In the genomic region with DNA sequence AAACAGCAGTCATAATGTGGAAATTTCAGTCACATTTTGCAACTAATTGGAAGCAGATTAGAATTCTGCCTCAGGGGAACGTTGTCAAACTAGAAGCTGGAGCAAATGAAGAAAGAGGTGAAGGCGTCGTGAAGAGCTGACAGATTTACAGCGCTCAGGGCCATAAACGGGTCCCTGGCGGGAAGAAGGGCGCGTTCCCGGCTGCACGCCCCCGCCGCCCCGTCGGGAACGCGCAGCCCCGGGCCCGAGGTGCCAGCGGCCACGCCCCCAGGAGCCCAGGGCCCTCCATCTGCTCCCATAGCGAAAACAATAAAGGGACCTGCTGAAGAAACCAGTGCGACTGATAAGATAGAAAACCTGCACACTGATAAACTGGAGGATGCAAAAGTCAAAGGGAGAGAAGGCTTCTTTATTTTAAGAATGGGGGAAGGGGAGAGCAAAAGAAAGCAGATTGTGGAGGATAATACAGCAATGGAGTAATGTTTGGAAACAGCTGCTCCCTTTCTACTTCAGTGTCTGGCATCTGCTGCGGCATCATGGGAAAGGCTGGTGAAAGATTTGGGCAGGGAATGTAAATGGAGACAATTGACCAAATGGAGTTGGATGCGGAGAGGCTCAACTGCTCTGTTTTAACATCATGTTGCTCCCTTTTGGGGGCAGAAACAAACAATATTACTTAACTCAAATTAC, we compare ENCODE assay signal across 1 cellular context.
TF ChIP-seq lines count a peak whose summit lies in the region.

No MANE protein-coding gene starts in this region.

TF ChIP-seq in GM12878, 131 proteins besides CTCF, POLR2A, EP300 and RAD21:
- TF ChIP-seq REST (IDR thresholded peaks at IDR 0.05; ENCODE audit: low read depth, low read length) (no peak), EGR1 (IDR thresholded peaks at IDR 0.05; ENCODE audit: borderline replicate concordance in 1 of 2, low read depth in 2 of 2, low read length in 2 of 2) (peak in 1 of 2 experiments; percentile 48; a peak in 1 of 3 replicates)
TF ChIP-seq in GM12878: peak in this region for 1.
